Comparison of ENCODE assay signal across 27 cellular contexts in the genomic region with DNA sequence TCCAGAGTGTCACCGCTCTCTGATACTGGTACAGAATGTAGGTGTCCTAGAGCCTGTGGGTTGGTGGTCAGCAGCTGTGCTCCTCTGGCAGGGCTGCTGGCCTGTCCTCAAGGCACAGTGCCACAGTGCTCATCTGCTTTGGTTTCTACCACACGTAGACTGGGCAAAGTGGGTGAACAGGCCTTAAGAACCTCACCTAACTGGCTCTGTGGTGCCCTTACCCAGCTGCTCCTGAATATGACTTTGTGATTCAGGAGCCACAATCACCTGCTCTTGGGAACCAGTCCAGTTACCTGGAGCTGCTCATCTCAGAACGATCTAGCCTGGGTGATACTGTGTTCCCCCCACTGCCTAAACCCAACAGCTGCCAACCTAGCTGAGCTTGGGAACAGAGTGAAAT. TPM values are rescaled to one million over a fixed set of nuclear protein-coding genes. Genes with fewer than 3 reads are reported as not detected.
DNase-seq lines count a peak whose midpoint lies in the region; ATAC-seq, FAIRE-seq and TF ChIP-seq lines count a peak whose summit lies in the region.
"Had no signal": no experiment of that assay in that cellular context is flagged by ENCODE, and none has a peak within 500 bp of the region (broad histone marks: within the 10 kb centered on the region; RNA-seq: fewer than 3 reads in every experiment).

No MANE protein-coding gene starts in this region.

- FAIRE-seq in GM12892 (lab: Jason Lieb, UNC) (no peak), GM12891 (lab: Jason Lieb, UNC) (no peak)

- no peaks in the 10 kb centered on the region for H3K27me3 ChIP-seq in ascending aorta
- H3K27me3 ChIP-seq: BLaER1, colonic mucosa had no signal

- peaks cover 21 to 39% of the 10 kb centered on the region in 2 donors for H3K36me3 ChIP-seq in ascending aorta
- H3K36me3 ChIP-seq: colonic mucosa had no signal

- H3K9me3 ChIP-seq in ascending aorta, result no peaks in the 10 kb centered on the region
- H3K9me3 ChIP-seq: BLaER1, colonic mucosa had no signal

- intact Hi-C loops in ascending aorta (cut with DNase I) (loop anchor here (10.0 kb wide), 2 partner anchors 263 to 623 kb away; a partner anchor contains a TSS), left ventricle myocardium superior (cut with micrococcal nuclease) (no loop called here)

- H3K4me1 ChIP-seq in ascending aorta, result peaks cover 0 to 17% of the 10 kb centered on the region in 2 donors
- H3K4me1 ChIP-seq: colonic mucosa had no signal

- peaks cover 82% of the 10 kb centered on the region for H3K36me3 Mint-ChIP-seq in stimulated activated effector memory CD8-positive, alpha-beta T cell treated with anti-CD3 and anti-CD28 coated beads, Interleukin-12 subunit alpha, Interleukin-12 subunit beta, amount 100 ng/mL, for 72 hours
- peaks cover 90% of the 10 kb centered on the region for H3K36me3 Mint-ChIP-seq in activated T-helper 17 cell treated with anti-CD3 and anti-CD28 coated beads, Interleukin-2, amount 50 U/mL, for 72 hours (ENCODE audit: low read depth)

- TF ChIP-seq CTCF in ascending aorta (IDR thresholded peaks at IDR 0.05), result no peak

- H3K27ac ChIP-seq in ascending aorta, result peak overlapping the region; percentile 66 to 87
- H3K27ac ChIP-seq: BLaER1, colonic mucosa, KMS-11 had no signal

- TF ChIP-seq POLR2A in GM12892 (IDR thresholded peaks at IDR 0.05; ENCODE audit: low read depth, low read length) (peak; percentile 44), GM12891 (IDR thresholded peaks at IDR 0.05; ENCODE audit: low read depth, low read length) (no peak)

- ATAC-seq in left ventricle myocardium superior (peak; percentile 27), HG03159 (IDR thresholded peaks at IDR 0.05; ENCODE audit: unreplicated experiment) (no peak)
- peak; percentile 14 for ATAC-seq in stimulated activated effector memory CD8-positive, alpha-beta T cell treated with anti-CD3 and anti-CD28 coated beads, Interleukin-12 subunit alpha, Interleukin-12 subunit beta, amount 100 ng/mL, for 72 hours
- no peak for ATAC-seq in activated T-helper 17 cell treated with anti-CD3 and anti-CD28 coated beads, Interleukin-2, amount 50 U/mL, for 72 hours (replicated peaks)
- ATAC-seq: naive thymus-derived CD4-positive, alpha-beta T cell had no signal

- peaks cover 16% of the 10 kb centered on the region for H3K4me1 Mint-ChIP-seq in stimulated activated effector memory CD8-positive, alpha-beta T cell treated with anti-CD3 and anti-CD28 coated beads, Interleukin-12 subunit alpha, Interleukin-12 subunit beta, amount 100 ng/mL, for 72 hours
- peaks cover 17% of the 10 kb centered on the region for H3K4me1 Mint-ChIP-seq in activated T-helper 17 cell treated with anti-CD3 and anti-CD28 coated beads, Interleukin-2, amount 50 U/mL, for 72 hours

- H3K27ac Mint-ChIP-seq in stimulated activated effector memory CD8-positive, alpha-beta T cell treated with anti-CD3 and anti-CD28 coated beads, Interleukin-12 subunit alpha, Interleukin-12 subunit beta, amount 100 ng/mL, for 72 hours, result peak overlapping the region; percentile 10
- no peak overlapping the region for H3K27ac Mint-ChIP-seq in activated T-helper 17 cell treated with anti-CD3 and anti-CD28 coated beads, Interleukin-2, amount 50 U/mL, for 72 hours
- H3K27ac Mint-ChIP-seq: activated CD4-positive, alpha-beta memory T cell treated with anti-CD3 and anti-CD28 coated beads for 36 hours; naive thymus-derived CD4-positive, alpha-beta T cell had no signal

- H3K4me3 Mint-ChIP-seq in stimulated activated effector memory CD8-positive, alpha-beta T cell treated with anti-CD3 and anti-CD28 coated beads, Interleukin-12 subunit alpha, Interleukin-12 subunit beta, amount 100 ng/mL, for 72 hours, result no peak overlapping the region
- no peak overlapping the region for H3K4me3 Mint-ChIP-seq in activated T-helper 17 cell treated with anti-CD3 and anti-CD28 coated beads, Interleukin-2, amount 50 U/mL, for 72 hours
- H3K4me3 Mint-ChIP-seq: activated CD4-positive, alpha-beta memory T cell treated with anti-CD3 and anti-CD28 coated beads for 36 hours; H9; naive thymus-derived CD4-positive, alpha-beta T cell had no signal

- H3K9me3 Mint-ChIP-seq in stimulated activated effector memory CD8-positive, alpha-beta T cell treated with anti-CD3 and anti-CD28 coated beads, Interleukin-12 subunit alpha, Interleukin-12 subunit beta, amount 100 ng/mL, for 72 hours, result no peaks in the 10 kb centered on the region
- no peaks in the 10 kb centered on the region for H3K9me3 Mint-ChIP-seq in activated T-helper 17 cell treated with anti-CD3 and anti-CD28 coated beads, Interleukin-2, amount 50 U/mL, for 72 hours
- H3K9me3 Mint-ChIP-seq: activated CD4-positive, alpha-beta memory T cell treated with anti-CD3 and anti-CD28 coated beads for 36 hours; H9; naive thymus-derived CD4-positive, alpha-beta T cell had no signal

- no peak overlapping the region for H3K4me3 ChIP-seq in ascending aorta
- H3K4me3 ChIP-seq: BLaER1, colonic mucosa had no signal

- no peaks in the 10 kb centered on the region for H3K27me3 Mint-ChIP-seq in activated T-helper 17 cell treated with anti-CD3 and anti-CD28 coated beads, Interleukin-2, amount 50 U/mL, for 72 hours
- H3K27me3 Mint-ChIP-seq: activated CD4-positive, alpha-beta memory T cell treated with anti-CD3 and anti-CD28 coated beads for 36 hours; naive thymus-derived CD4-positive, alpha-beta T cell had no signal

- DNase-seq in GM12892 (ENCODE audit: insufficient read length) (no peak), ascending aorta (ENCODE audit: low spot score in 2 of 2) (no peak), left ventricle myocardium superior (no peak), GM12891 (ENCODE audit: insufficient read length, low spot score) (no peak)
- no peak for DNase-seq in stimulated activated effector memory CD8-positive, alpha-beta T cell treated with anti-CD3 and anti-CD28 coated beads, Interleukin-12 subunit alpha, Interleukin-12 subunit beta, amount 100 ng/mL, for 72 hours (ENCODE audit: low spot score in 2 of 2)
- DNase-seq: ACHN; activated CD4-positive, alpha-beta memory T cell treated with anti-CD3 and anti-CD28 coated beads for 36 hours; activated CD4-positive, CD25-positive, alpha-beta regulatory T cell; activated CD8-positive, alpha-beta memory T cell treated with anti-CD3 and anti-CD28 coated beads, Interleukin-2, amount 50 U/mL, for 48 hours; activated effector memory CD4-positive, alpha-beta T cell treated with Interleukin-2 at 50 U/mL for 16 hours; colonic mucosa; COR-L47; DMS79 treated with DMSO at 0.1 percent for 48 hours; H9; mesendoderm; naive thymus-derived CD4-positive, alpha-beta T cell; NCI-H1436 treated with DMSO at 0.1 percent for 48 hours; NCI-H2107; nucleus accumbens; retina; SHP77 treated with DMSO at 0.1 percent for 48 hours; SW 1271 had no signal

TF ChIP-seq in GM12891, 5 proteins besides CTCF, POLR2A, EP300 and RAD21:
- TF ChIP-seq POLR2AphosphoS5 (IDR thresholded peaks at IDR 0.05; ENCODE audit: low read depth, low read length) (no peak; the same call in 1 of the 2 replicates), SPI1 (IDR thresholded peaks at IDR 0.05; ENCODE audit: low read depth, low read length) (no peak), POU2F2 (IDR thresholded peaks at IDR 0.05; ENCODE audit: low read depth, low read length) (no peak), PAX5 (IDR thresholded peaks at IDR 0.05; ENCODE audit: insufficient read depth, low read length, severe bottlenecking) (no peak), TAF1 (IDR thresholded peaks at IDR 0.05; ENCODE audit: low read depth, low read length) (no peak)
TF ChIP-seq in GM12891: peak in this region for 0.

RNA-seq across cellular contexts. Expression of a gene that starts 6.4 kb away (rescaled TPM):
- 73.3 TPM for polyA plus RNA-seq in GM12892 (2012; ENCODE audit: missing spikeins)
- total RNA-seq in ascending aorta, result not detected
- 19.0 TPM for total RNA-seq in left ventricle myocardium superior
- total RNA-seq in activated T-helper 17 cell treated with anti-CD3 and anti-CD28 coated beads, Interleukin-2, amount 50 U/mL, for 72 hours, result 10 to 100 TPM; 37.6 to 99.0 TPM
- polyA plus RNA-seq in GM12891 (2012; ENCODE audit: low read depth, missing spikeins), result 77.2 TPM

RNA-seq across cellular contexts. Expression of a gene that starts 6.6 kb away (rescaled TPM):
- 130 TPM for polyA plus RNA-seq in GM12892 (2012; ENCODE audit: missing spikeins)
- total RNA-seq in ascending aorta (36.7 TPM), left ventricle myocardium superior (222 TPM)
- 100 to 1,000 TPM; 114 to 120 TPM for total RNA-seq in activated T-helper 17 cell treated with anti-CD3 and anti-CD28 coated beads, Interleukin-2, amount 50 U/mL, for 72 hours
- polyA plus RNA-seq in GM12891 (2012; ENCODE audit: low read depth, missing spikeins), result 248 TPM

RNA-seq across cellular contexts. Expression of a gene that starts 16.7 kb away (rescaled TPM):
- polyA plus RNA-seq in GM12892 (2012; ENCODE audit: missing spikeins), result 5.7 TPM
- total RNA-seq in ascending aorta, result 2.7 TPM
- total RNA-seq in left ventricle myocardium superior, result 4.4 TPM
- total RNA-seq in activated T-helper 17 cell treated with anti-CD3 and anti-CD28 coated beads, Interleukin-2, amount 50 U/mL, for 72 hours, result 10 to 100 TPM in 1 of 2 donors, 1 to 10 TPM in 1; 8.7 to 17.3 TPM
- polyA plus RNA-seq in GM12891 (2012; ENCODE audit: low read depth, missing spikeins), result 2.8 TPM
- total RNA-seq: NCI-H460 had no signal

RNA-seq across cellular contexts. Expression of a gene that starts 20.4 kb away (rescaled TPM):
- polyA plus RNA-seq in GM12892 (2012; ENCODE audit: missing spikeins), result 39.6 TPM
- 56.2 TPM for total RNA-seq in ascending aorta
- total RNA-seq in left ventricle myocardium superior, result 82.2 TPM
- 10 to 100 TPM; 54.2 to 78.0 TPM for total RNA-seq in activated T-helper 17 cell treated with anti-CD3 and anti-CD28 coated beads, Interleukin-2, amount 50 U/mL, for 72 hours
- polyA plus RNA-seq in GM12891 (2012; ENCODE audit: low read depth, missing spikeins), result 27.2 TPM

RNA-seq across cellular contexts. Expression of a gene that starts 34.4 kb away (rescaled TPM):
- 29.6 TPM for polyA plus RNA-seq in GM12892 (2012; ENCODE audit: missing spikeins)
- total RNA-seq in ascending aorta (189 TPM), left ventricle myocardium superior (223 TPM)
- total RNA-seq in activated T-helper 17 cell treated with anti-CD3 and anti-CD28 coated beads, Interleukin-2, amount 50 U/mL, for 72 hours, result 10 to 100 TPM; 22.9 to 56.9 TPM
- polyA plus RNA-seq in GM12891 (2012; ENCODE audit: low read depth, missing spikeins), result 27.7 TPM

Comparison
In these comparisons a context has a peak if more than half of its experiments do, and no peak if none do; other contexts are left out.
1. ATAC-seq: peak in left ventricle myocardium superior (single experiment) and stimulated activated effector memory CD8-positive, alpha-beta T cell treated with anti-CD3 and anti-CD28 coated beads, Interleukin-12 subunit alpha, Interleukin-12 subunit beta, amount 100 ng/mL, for 72 hours (single experiment); none in activated T-helper 17 cell treated with anti-CD3 and anti-CD28 coated beads, Interleukin-2, amount 50 U/mL, for 72 hours (single experiment) and HG03159 (single experiment).
2. RNA of a gene that starts 6.4 kb away (total RNA-seq): 37.6 to 99.0 TPM in activated T-helper 17 cell treated with anti-CD3 and anti-CD28 coated beads, Interleukin-2, amount 50 U/mL, for 72 hours and 19.0 TPM in left ventricle myocardium superior (single experiment); not detected in ascending aorta (single experiment); every median in the first group is over 10 times any median in the second.